Comparison of ENCODE assay signal across 9 cellular contexts in the genomic region with DNA sequence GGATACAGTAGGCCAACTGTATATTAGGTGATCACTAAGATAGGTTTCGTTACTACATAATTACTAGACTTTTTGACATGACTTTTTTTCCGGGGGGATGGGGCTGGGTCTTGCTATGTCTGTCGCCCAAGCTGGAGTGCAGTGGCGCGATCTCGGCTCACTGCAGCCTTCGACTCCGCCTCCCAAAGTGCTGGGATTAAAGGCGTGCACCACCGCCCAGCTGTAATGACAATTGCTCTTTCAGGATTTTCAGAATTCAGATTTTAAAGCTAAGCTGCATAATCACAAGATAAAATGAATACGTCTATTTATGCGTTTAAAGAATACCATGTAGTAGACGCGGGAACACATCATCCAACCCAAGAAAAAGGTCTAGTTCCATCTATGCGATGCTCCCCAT. TPM values are rescaled to one million over a fixed set of nuclear protein-coding genes. Genes with fewer than 3 reads are reported as not detected.
DNase-seq lines count a peak whose midpoint lies in the region; ATAC-seq lines count a peak whose summit lies in the region.
"Had no signal": no experiment of that assay in that cellular context is flagged by ENCODE, and none has a peak within 500 bp of the region (broad histone marks: within the 10 kb centered on the region; RNA-seq: fewer than 3 reads in every experiment).

No MANE protein-coding gene starts in this region.

- no peaks in the 10 kb centered on the region for H3K27me3 Mint-ChIP-seq in activated CD4-positive, alpha-beta T cell treated with anti-CD3 and anti-CD28 coated beads, Interleukin-2, amount 10 ng/mL, durations not matched to agents 7 days and 5 days
- no peaks in the 10 kb centered on the region for H3K27me3 Mint-ChIP-seq in activated T-cell treated with anti-CD3 and anti-CD28 coated beads, Interleukin-2, amount 50 U/mL, for 72 hours (ENCODE audit: low read depth)
- no peaks in the 10 kb centered on the region for H3K27me3 Mint-ChIP-seq in stimulated activated naive CD8-positive, alpha-beta T cell treated with anti-CD3 and anti-CD28 coated beads, Interleukin-15, Interleukin-2, amounts not matched to agents 100 ng/mL and 50 ng/mL, for 24 hours

- H3K27ac Mint-ChIP-seq in activated CD4-positive, alpha-beta T cell treated with anti-CD3 and anti-CD28 coated beads, Interleukin-2, amount 10 ng/mL, durations not matched to agents 7 days and 5 days: peak overlapping the region; percentile 98
- peak overlapping the region; percentile 98 for H3K27ac Mint-ChIP-seq in activated T-cell treated with anti-CD3 and anti-CD28 coated beads, Interleukin-2, amount 50 U/mL, for 72 hours
- H3K27ac Mint-ChIP-seq in stimulated activated naive CD8-positive, alpha-beta T cell treated with anti-CD3 and anti-CD28 coated beads, Interleukin-15, Interleukin-2, amounts not matched to agents 100 ng/mL and 50 ng/mL, for 24 hours: peak overlapping the region; percentile 97

- peak overlapping the region; percentile 85 for H3K9ac ChIP-seq in iPS-18a (ENCODE audit: low read length)

- H3K36me3 ChIP-seq in iPS-18a (ENCODE audit: control insufficient read depth, low read depth, low read length): peaks cover 35% of the 10 kb centered on the region

- H3K4me1 Mint-ChIP-seq in activated CD4-positive, alpha-beta T cell treated with anti-CD3 and anti-CD28 coated beads, Interleukin-2, amount 10 ng/mL, durations not matched to agents 7 days and 5 days: peaks cover 67% of the 10 kb centered on the region
- H3K4me1 Mint-ChIP-seq in activated T-cell treated with anti-CD3 and anti-CD28 coated beads, Interleukin-2, amount 50 U/mL, for 72 hours (ENCODE audit: low read depth): peaks cover 72% of the 10 kb centered on the region
- H3K4me1 Mint-ChIP-seq in stimulated activated naive CD8-positive, alpha-beta T cell treated with anti-CD3 and anti-CD28 coated beads, Interleukin-15, Interleukin-2, amounts not matched to agents 100 ng/mL and 50 ng/mL, for 24 hours (ENCODE audit: low read depth): peaks cover 73% of the 10 kb centered on the region

- no peaks in the 10 kb centered on the region for H3K27me3 ChIP-seq in iPS-18a (ENCODE audit: control insufficient read depth, insufficient read depth, low read length)

- H3K4me3 Mint-ChIP-seq in activated CD4-positive, alpha-beta T cell treated with anti-CD3 and anti-CD28 coated beads, Interleukin-2, amount 10 ng/mL, durations not matched to agents 7 days and 5 days: peak overlapping the region; percentile 92
- peak overlapping the region; percentile 87 to 99 for H3K4me3 Mint-ChIP-seq in activated T-cell treated with anti-CD3 and anti-CD28 coated beads, Interleukin-2, amount 50 U/mL, for 72 hours
- H3K4me3 Mint-ChIP-seq in stimulated activated naive CD8-positive, alpha-beta T cell treated with anti-CD3 and anti-CD28 coated beads, Interleukin-15, Interleukin-2, amounts not matched to agents 100 ng/mL and 50 ng/mL, for 24 hours: peak overlapping the region; percentile 98

- H3K4me1 ChIP-seq in iPS-18a (ENCODE audit: control insufficient read depth, low read depth, low read length): peaks cover 8% of the 10 kb centered on the region

- H3K27ac ChIP-seq in iPS-18a (ENCODE audit: low read length): peak overlapping the region; percentile 76

- CTCF ChIA-PET in activated CD4-positive, alpha-beta T cell treated with anti-CD3 and anti-CD28 coated beads, Interleukin-2, amount 10 ng/mL, durations not matched to agents 7 days and 5 days (lab: Charles Lee): no interaction called here

- no peak for ATAC-seq in activated T-cell treated with anti-CD3 and anti-CD28 coated beads, Interleukin-2, amount 50 U/mL, for 72 hours (replicated peaks in 1 of 2)
- ATAC-seq in HG03565 (IDR thresholded peaks at IDR 0.05; ENCODE audit: unreplicated experiment) (no peak), GM19467 (IDR thresholded peaks at IDR 0.05; ENCODE audit: unreplicated experiment) (no peak)

- H3K4me3 ChIP-seq in iPS-18a (ENCODE audit: low read length): peak overlapping the region; percentile 99

- no peaks in the 10 kb centered on the region for H3K9me3 Mint-ChIP-seq in activated CD4-positive, alpha-beta T cell treated with anti-CD3 and anti-CD28 coated beads, Interleukin-2, amount 10 ng/mL, durations not matched to agents 7 days and 5 days
- H3K9me3 Mint-ChIP-seq in activated T-cell treated with anti-CD3 and anti-CD28 coated beads, Interleukin-2, amount 50 U/mL, for 72 hours: no peaks in the 10 kb centered on the region
- H3K9me3 Mint-ChIP-seq in stimulated activated naive CD8-positive, alpha-beta T cell treated with anti-CD3 and anti-CD28 coated beads, Interleukin-15, Interleukin-2, amounts not matched to agents 100 ng/mL and 50 ng/mL, for 24 hours: no peaks in the 10 kb centered on the region

- H3K9me3 ChIP-seq in iPS-18a (ENCODE audit: control insufficient read depth, low read depth, low read length): no peaks in the 10 kb centered on the region

- POLR2A ChIA-PET in activated CD4-positive, alpha-beta T cell treated with anti-CD3 and anti-CD28 coated beads, Interleukin-2, amount 10 ng/mL, durations not matched to agents 7 days and 5 days (lab: Charles Lee): interaction anchor here (0.6 kb wide), 1 partner anchor 61 kb away, joined by 4 read pairs; no protein-coding TSS in a partner anchor

- DNase-seq in activated CD4-positive, alpha-beta T cell treated with anti-CD3 and anti-CD28 coated beads, Interleukin-2, amount 10 ng/mL, durations not matched to agents 7 days and 5 days: peak; percentile 29
- DNase-seq in activated CD4-positive, alpha-beta T cell treated with anti-CD3 and anti-CD28 coated beads, Interleukin-2, amount 50 U/mL, for 1 hour: no peak
- no peak for DNase-seq in activated T-cell treated with anti-CD3 and anti-CD28 coated beads, Interleukin-2, amount 50 U/mL, for 72 hours
- no peak for DNase-seq in stimulated activated CD4-positive, alpha-beta T cell treated with anti-CD3 and anti-CD28 coated beads, Interleukin-4, amount 100 ng/mL, for 24 hours

- peaks cover 40% of the 10 kb centered on the region for H3K36me3 Mint-ChIP-seq in activated CD4-positive, alpha-beta T cell treated with anti-CD3 and anti-CD28 coated beads, Interleukin-2, amount 10 ng/mL, durations not matched to agents 7 days and 5 days (ENCODE audit: low read depth)
- H3K36me3 Mint-ChIP-seq in activated T-cell treated with anti-CD3 and anti-CD28 coated beads, Interleukin-2, amount 50 U/mL, for 72 hours (ENCODE audit: insufficient read depth in 2 of 2): peaks cover 2 to 16% of the 10 kb centered on the region in 2 donors
- H3K36me3 Mint-ChIP-seq in stimulated activated naive CD8-positive, alpha-beta T cell treated with anti-CD3 and anti-CD28 coated beads, Interleukin-15, Interleukin-2, amounts not matched to agents 100 ng/mL and 50 ng/mL, for 24 hours (ENCODE audit: low read depth): peaks cover 66% of the 10 kb centered on the region

RNA-seq across cellular contexts. Expression of gene IDI1, which starts 1.0 kb away (rescaled TPM):
- total RNA-seq in activated CD4-positive, alpha-beta T cell treated with anti-CD3 and anti-CD28 coated beads, Interleukin-2, amount 10 ng/mL, durations not matched to agents 7 days and 5 days: 10 to 100 TPM; 44.6 to 47.1 TPM
- 10 to 100 TPM; 37.4 to 46.7 TPM for total RNA-seq in activated T-cell treated with anti-CD3 and anti-CD28 coated beads, Interleukin-2, amount 50 U/mL, for 72 hours

RNA-seq across cellular contexts. Expression of gene WDR37, which starts 8.2 kb away (rescaled TPM):
- total RNA-seq in activated CD4-positive, alpha-beta T cell treated with anti-CD3 and anti-CD28 coated beads, Interleukin-2, amount 10 ng/mL, durations not matched to agents 7 days and 5 days: 10 to 100 TPM; 31.9 to 35.0 TPM
- 10 to 100 TPM; 18.1 to 18.7 TPM for total RNA-seq in activated T-cell treated with anti-CD3 and anti-CD28 coated beads, Interleukin-2, amount 50 U/mL, for 72 hours

RNA-seq across cellular contexts. Expression of gene IDI2, which starts 22.3 kb away (rescaled TPM):
- not detected for total RNA-seq in activated CD4-positive, alpha-beta T cell treated with anti-CD3 and anti-CD28 coated beads, Interleukin-2, amount 10 ng/mL, durations not matched to agents 7 days and 5 days
- not detected for total RNA-seq in activated T-cell treated with anti-CD3 and anti-CD28 coated beads, Interleukin-2, amount 50 U/mL, for 72 hours
- total RNA-seq: dermis microvascular lymphatic vessel endothelial cell had no signal

RNA-seq across cellular contexts. Expression of gene GTPBP4, which starts 59.7 kb away (rescaled TPM):
- 10 to 100 TPM; 53.2 to 63.2 TPM for total RNA-seq in activated CD4-positive, alpha-beta T cell treated with anti-CD3 and anti-CD28 coated beads, Interleukin-2, amount 10 ng/mL, durations not matched to agents 7 days and 5 days
- 10 to 100 TPM; 76.9 to 78.1 TPM for total RNA-seq in activated T-cell treated with anti-CD3 and anti-CD28 coated beads, Interleukin-2, amount 50 U/mL, for 72 hours
